In genomic region chr17:38749222-38750043, GRCh38 we compare ENCODE assay signal across 1 cellular context.
TF ChIP-seq lines count a peak whose summit lies in the region.

No MANE protein-coding gene starts in this region.

TF ChIP-seq in GM12878, 131 proteins besides CTCF, POLR2A, EP300 and RAD21 (continued from another document):
- TF ChIP-seq ZBED1 (IDR thresholded peaks at IDR 0.05; ENCODE audit: borderline replicate concordance), result no peak
- TF ChIP-seq CBFB (IDR thresholded peaks at IDR 0.05; ENCODE audit: low read depth), result no peak
- peak; percentile 29; the same call in 1 of the 2 replicates for TF ChIP-seq RAD51 (IDR thresholded peaks at IDR 0.05)
- TF ChIP-seq BRCA1 (IDR thresholded peaks at IDR 0.05; ENCODE audit: low read depth, low read length), result no peak
- no peak for TF ChIP-seq NFXL1 (IDR thresholded peaks at IDR 0.05; ENCODE audit: borderline replicate concordance)
- peak; percentile 27; the same call in 1 of the 2 replicates for TF ChIP-seq PML (IDR thresholded peaks at IDR 0.05; ENCODE audit: low read length)
- TF ChIP-seq SMARCA5 (IDR thresholded peaks at IDR 0.05), result no peak
- peak; percentile 54; the same call in 1 of the 2 replicates for TF ChIP-seq GATAD2B (conservative IDR thresholded peaks at IDR 0.05; ENCODE audit: low read depth)
- TF ChIP-seq TAF1 (IDR thresholded peaks at IDR 0.05; ENCODE audit: borderline replicate concordance, low read depth, low read length), result no peak
- no peak for TF ChIP-seq HDAC2 (IDR thresholded peaks at IDR 0.05)
- no peak for TF ChIP-seq BCL11A (IDR thresholded peaks at IDR 0.05; ENCODE audit: low read depth, low read length)
- TF ChIP-seq MXI1 (IDR thresholded peaks at IDR 0.05; ENCODE audit: low read depth, low read length), result peak; percentile 30; the same call in 1 of the 2 replicates
- no peak for TF ChIP-seq TBL1XR1 (IDR thresholded peaks at IDR 0.05; ENCODE audit: low read depth, low read length)
- no peak for TF ChIP-seq PBX3 (IDR thresholded peaks at IDR 0.05; ENCODE audit: insufficient replicate concordance, low read depth, low read length)
- no peak for TF ChIP-seq RCOR1 (conservative IDR thresholded peaks at IDR 0.05; ENCODE audit: low read depth, low read length)
- TF ChIP-seq LARP7 (IDR thresholded peaks at IDR 0.05), result peak; percentile 12; the same call in 1 of the 2 replicates
- no peak for TF ChIP-seq ATF2 (IDR thresholded peaks at IDR 0.05; ENCODE audit: low read length)
- no peak for TF ChIP-seq ESRRA (IDR thresholded peaks at IDR 0.05; ENCODE audit: low read length)
- TF ChIP-seq MEF2A (IDR thresholded peaks at IDR 0.05; ENCODE audit: insufficient read depth, low read depth, low read length), result no peak
- TF ChIP-seq SIX5 (IDR thresholded peaks at IDR 0.05; ENCODE audit: low read depth, low read length, severe bottlenecking), result no peak
- no peak for TF ChIP-seq SREBF2 (IDR thresholded peaks at IDR 0.05; ENCODE audit: low read length)
- TF ChIP-seq NR2C2 (IDR thresholded peaks at IDR 0.05; ENCODE audit: borderline replicate concordance, control insufficient read depth, insufficient read length, low read depth), result no peak
- TF ChIP-seq TCF12 (IDR thresholded peaks at IDR 0.05; ENCODE audit: low read depth, low read length), result 0 out of 2 replicates have a peak, but pooled peaks have one; percentile 6
- TF ChIP-seq CREB1 (IDR thresholded peaks at IDR 0.05; ENCODE audit: low read depth), result no peak
- no peak for TF ChIP-seq RBBP5 (conservative IDR thresholded peaks at IDR 0.05)
- no peak for TF ChIP-seq DPF2 (IDR thresholded peaks at IDR 0.05)
